ENCODE assay signal across 19 cellular contexts in genomic region chr5:139783436-139783955, GRCh38. TPM values are rescaled to one million over a fixed set of nuclear protein-coding genes. Genes with fewer than 3 reads are reported as not detected.
DNase-seq lines count a peak whose midpoint lies in the region; ATAC-seq, FAIRE-seq and TF ChIP-seq lines count a peak whose summit lies in the region.
"Had no signal": no experiment of that assay in that cellular context is flagged by ENCODE, and none has a peak within 500 bp of the region (broad histone marks: within the 10 kb centered on the region; RNA-seq: fewer than 3 reads in every experiment).

No MANE protein-coding gene starts in this region.

- FAIRE-seq in bronchial epithelial cell (lab: Jason Lieb, UNC), result peak; percentile 68
- FAIRE-seq: GM12878, GM18507 had no signal

- H3K4me3 ChIP-seq in AG10803 (ENCODE audit: low read length), result no peak overlapping the region
- no peak overlapping the region for H3K4me3 ChIP-seq in HEK293 (ENCODE audit: low read depth, low read length)
- no peak overlapping the region for H3K4me3 ChIP-seq in bronchial epithelial cell (ENCODE audit: low read depth, low read length)
- H3K4me3 ChIP-seq: GM12878, SJCRH30 had no signal

- H3K27ac Mint-ChIP-seq in glutamatergic neuron (ENCODE audit: unreplicated experiment), result peak overlapping the region; percentile 40
- H3K27ac Mint-ChIP-seq: CD8-positive, alpha-beta memory T cell; H9 had no signal

- H3K9me3 ChIP-seq in HEK293 (ENCODE audit: control insufficient read depth, insufficient read depth, low read depth, low read length), result no peaks in the 10 kb centered on the region
- H3K9me3 ChIP-seq: SJCRH30 had no signal

- no peak for ATAC-seq in GM18907 (IDR thresholded peaks at IDR 0.05; ENCODE audit: unreplicated experiment)
- ATAC-seq: GM12878 had no signal

- CTCF ChIA-PET in HEK293 (lab: Yijun Ruan, JAX), result interaction anchor here (0.6 to 2.4 kb wide), 7 partner anchors 8 to 186 kb away, joined by 3 to 19 read pairs (median 4); no protein-coding TSS in a partner anchor

- peak; percentile 23 for DNase-seq in AG10803 (ENCODE audit: low read depth)
- no peak for DNase-seq in bronchial epithelial cell (ENCODE audit: low read depth)
- no peak for DNase-seq in glutamatergic neuron
- DNase-seq in H4 (ENCODE audit: low spot score), result no peak
- no peak for DNase-seq in NCI-H128 (lab: John Stamatoyannopoulos, UW; ENCODE audit: unreplicated experiment)
- DNase-seq: C1 segment of cervical spinal cord; CD8-positive, alpha-beta memory T cell; DMS53; EL; H9; NCI-H1105; NCI-H187; NCI-H2227 treated with DMSO at 0.1 percent for 48 hours; NCI-H524; SJCRH30 had no signal

- H3K4me3 Mint-ChIP-seq in glutamatergic neuron (ENCODE audit: unreplicated experiment), result peak overlapping the region; percentile 1
- H3K4me3 Mint-ChIP-seq: CD8-positive, alpha-beta memory T cell; H9 had no signal

- no peak overlapping the region for H3K27ac ChIP-seq in HEK293 (ENCODE audit: extremely low read depth, low read depth, low read length)
- H3K27ac ChIP-seq: SJCRH30 had no signal

- no peaks in the 10 kb centered on the region for H3K27me3 ChIP-seq in bronchial epithelial cell (ENCODE audit: control insufficient read depth, insufficient read depth, low read length)

- no peaks in the 10 kb centered on the region for H3K27me3 Mint-ChIP-seq in glutamatergic neuron (ENCODE audit: unreplicated experiment)

- H3K36me3 ChIP-seq in HEK293 (ENCODE audit: control insufficient read depth in 2 of 2, insufficient read depth in 1 of 2, low read length in 2 of 2), result no peaks in the 10 kb centered on the region
- no peaks in the 10 kb centered on the region for H3K36me3 ChIP-seq in bronchial epithelial cell (ENCODE audit: control insufficient read depth, insufficient read depth, low read length)
- H3K36me3 ChIP-seq: SJCRH30 had no signal

- no peaks in the 10 kb centered on the region for H3K36me3 Mint-ChIP-seq in glutamatergic neuron (ENCODE audit: unreplicated experiment)
- H3K36me3 Mint-ChIP-seq: CD8-positive, alpha-beta memory T cell had no signal

- H3K4me1 ChIP-seq in HEK293 (ENCODE audit: control insufficient read depth, insufficient read depth, low read length), result no peaks in the 10 kb centered on the region
- H3K4me1 ChIP-seq: SJCRH30 had no signal

- H3K4me1 Mint-ChIP-seq in glutamatergic neuron (ENCODE audit: low read depth, unreplicated experiment), result no peaks in the 10 kb centered on the region

- H3K9me3 Mint-ChIP-seq in glutamatergic neuron (ENCODE audit: unreplicated experiment), result peaks cover 2% of the 10 kb centered on the region
- H3K9me3 Mint-ChIP-seq: CD8-positive, alpha-beta memory T cell; H9 had no signal

- no peak for TF ChIP-seq CTCF in AG10803 (conservative IDR thresholded peaks at IDR 0.05; ENCODE audit: low read length)
- no peak for TF ChIP-seq CTCF in HEK293 (tag by site-specific recombination; IDR thresholded peaks at IDR 0.05)
- TF ChIP-seq CTCF in bronchial epithelial cell (IDR thresholded peaks at IDR 0.05; ENCODE audit: insufficient read depth, low read length, severe bottlenecking), result no peak
- no peak for TF ChIP-seq CTCF in glutamatergic neuron (IDR thresholded peaks at IDR 0.05; ENCODE audit: partially characterized antibody, unreplicated experiment)

- POLR2A ChIA-PET in HEK293 (lab: Yijun Ruan, JAX), result no interaction called here

TF ChIP-seq in HEK293, 187 proteins besides CTCF, POLR2A, EP300 and RAD21:
- TF ChIP-seq ZEB2 (tag by site-specific recombination; IDR thresholded peaks at IDR 0.05) (no peak), ZNF473 (tag by site-specific recombination; IDR thresholded peaks at IDR 0.05) (no peak), ZNF302 (tag by site-specific recombination; IDR thresholded peaks at IDR 0.05; ENCODE audit: low read depth) (no peak), SCRT2 (tag by site-specific recombination; IDR thresholded peaks at IDR 0.05) (peak; percentile 50; the same call in 1 of the 2 replicates), ZNF639 (tag by site-specific recombination; IDR thresholded peaks at IDR 0.05) (no peak), ZBTB10 (tag by site-specific recombination; IDR thresholded peaks at IDR 0.05) (no peak), ZNF660 (tag by site-specific recombination; IDR thresholded peaks at IDR 0.05) (no peak), ZNF266 (tag by site-specific recombination; IDR thresholded peaks at IDR 0.05; ENCODE audit: low read depth) (no peak), ZNF121 (tag by site-specific recombination; IDR thresholded peaks at IDR 0.05) (0 out of 2 replicates have a peak, but pooled peaks have one; percentile 22), ZNF280C (tag by site-specific recombination; IDR thresholded peaks at IDR 0.05) (no peak), BCL6B (tag by site-specific recombination; IDR thresholded peaks at IDR 0.05) (no peak), ZNF558 (tag by site-specific recombination; IDR thresholded peaks at IDR 0.05) (no peak), KLF7 (tag by site-specific recombination; IDR thresholded peaks at IDR 0.05; ENCODE audit: borderline replicate concordance) (no peak), EGR2 (tag by site-specific recombination; IDR thresholded peaks at IDR 0.05; ENCODE audit: low read depth) (no peak)

RNA-seq across cellular contexts. Expression of gene PSD2, which starts 12.1 kb away (rescaled TPM):
- total RNA-seq in bronchial epithelial cell (under 0.01 TPM in 1 of 2 replicates, not detected in the other), glutamatergic neuron (ENCODE audit: unreplicated experiment) (2.3 TPM)
- 0.04 TPM in 1 of 2 replicates, not detected in the other for total RNA-seq in H4 (2014; rRNA removed; shearing (Covaris generic))
- total RNA-seq: CD8-positive, alpha-beta memory T cell; GM12878; SJCRH30 had no signal
